In genomic region chr3:53592862-53593261, GRCh38 we compare ENCODE assay signal across 29 cellular contexts.
"Had no signal": no experiment of that assay in that cellular context is flagged by ENCODE, and none has a peak within 500 bp of the region (broad histone marks: within the 10 kb centered on the region; RNA-seq: fewer than 3 reads in every experiment).

No MANE protein-coding gene starts in this region.

- H3K27me3 ChIP-seq: brain microvascular endothelial cell, dorsolateral prefrontal cortex, esophagus squamous epithelium, gastroesophageal sphincter had no signal

- H3K36me3 Mint-ChIP-seq: activated naive CD8-positive, alpha-beta T cell had no signal

- H3K9me3 Mint-ChIP-seq: activated CD8-positive, alpha-beta T cell treated with anti-CD3 and anti-CD28 coated beads for 36 hours; activated T-cell treated with anti-CD3 and anti-CD28 coated beads, Interleukin-2, amount 50 U/mL, for 4 hours; activated T-helper 17 cell treated with anti-CD3 and anti-CD28 coated beads, Interleukin-2, amount 50 U/mL, for 72 hours; central memory CD8-positive, alpha-beta T cell; dendritic cell treated with granulocyte-macrophage colony-stimulating factor and Interleukin-4, amounts not matched to agents 40 ng/mL and 50 ng/mL, for 4 days; effector memory CD8-positive, alpha-beta T cell had no signal

- H3K4me3 ChIP-seq: coronary artery, dorsolateral prefrontal cortex, esophagus squamous epithelium, gastroesophageal sphincter had no signal

- FAIRE-seq: astrocyte, bronchial epithelial cell had no signal

- H3K9me3 ChIP-seq: esophagus squamous epithelium, gastroesophageal sphincter had no signal

- H3K27ac ChIP-seq: brain microvascular endothelial cell, coronary artery, dorsolateral prefrontal cortex, gastroesophageal sphincter had no signal

- ATAC-seq: activated CD8-positive, alpha-beta T cell treated with anti-CD3 and anti-CD28 coated beads for 36 hours; activated T-cell treated with anti-CD3 and anti-CD28 coated beads, Interleukin-2, amount 50 U/mL, for 4 hours; activated T-helper 17 cell treated with anti-CD3 and anti-CD28 coated beads, Interleukin-2, amount 50 U/mL, for 72 hours; effector memory CD8-positive, alpha-beta T cell; gastroesophageal sphincter had no signal

- H3K27ac Mint-ChIP-seq: activated CD8-positive, alpha-beta T cell treated with anti-CD3 and anti-CD28 coated beads for 36 hours; activated naive CD8-positive, alpha-beta T cell; activated T-helper 17 cell treated with anti-CD3 and anti-CD28 coated beads, Interleukin-2, amount 50 U/mL, for 72 hours; dendritic cell treated with granulocyte-macrophage colony-stimulating factor and Interleukin-4, amounts not matched to agents 40 ng/mL and 50 ng/mL, for 4 days; effector memory CD8-positive, alpha-beta T cell had no signal

- H3K4me1 ChIP-seq: esophagus squamous epithelium, gastroesophageal sphincter had no signal

- H3K4me1 Mint-ChIP-seq: activated T-helper 17 cell treated with anti-CD3 and anti-CD28 coated beads, Interleukin-2, amount 50 U/mL, for 72 hours; central memory CD8-positive, alpha-beta T cell had no signal

- H3K36me3 ChIP-seq: brain microvascular endothelial cell, esophagus squamous epithelium, gastroesophageal sphincter had no signal

- DNase-seq: activated CD4-positive, alpha-beta T cell treated with anti-CD3 and anti-CD28 coated beads for 1 hour; activated CD4-positive, alpha-beta T cell treated with anti-CD3 and anti-CD28 coated beads for 4 hours; activated CD4-positive, alpha-beta T cell treated with anti-CD3 and anti-CD28 coated beads, Interleukin-2, amount 50 U/mL, for 1 hour; activated CD4-positive, alpha-beta T cell treated with anti-CD3 and anti-CD28 coated beads, Interleukin-2, amount 50 U/mL, for 48 hours; activated CD8-positive, alpha-beta memory T cell treated with anti-CD3 and anti-CD28 coated beads for 24 hours; activated CD8-positive, alpha-beta T cell treated with anti-CD3 and anti-CD28 coated beads for 36 hours; activated effector memory CD4-positive, alpha-beta T cell treated with Interleukin-2 at 50 U/mL for 16 hours; activated gamma-delta T cell treated with Interleukin-2 at 50 U/mL for 16 hours; activated naive CD4-positive, alpha-beta T cell treated with anti-CD3 and anti-CD28 coated beads, Interleukin-2, amount 50 U/mL, for 16 hours; activated naive CD4-positive, alpha-beta T cell treated with Interleukin-2 at 50 U/mL for 16 hours; activated T-cell treated with anti-CD3 and anti-CD28 coated beads, Interleukin-2, amount 50 U/mL, for 4 hours; amniotic stem cell; anterior cingulate cortex; brain microvascular endothelial cell; dorsolateral prefrontal cortex; effector memory CD8-positive, alpha-beta T cell; erythroblast; esophagus squamous epithelium; foreskin melanocyte; head of caudate nucleus; T-helper 2 cell had no signal

- H3K4me3 Mint-ChIP-seq: activated CD8-positive, alpha-beta T cell treated with anti-CD3 and anti-CD28 coated beads for 36 hours; activated naive CD8-positive, alpha-beta T cell; activated T-cell treated with anti-CD3 and anti-CD28 coated beads, Interleukin-2, amount 50 U/mL, for 4 hours; activated T-helper 17 cell treated with anti-CD3 and anti-CD28 coated beads, Interleukin-2, amount 50 U/mL, for 72 hours; central memory CD8-positive, alpha-beta T cell; dendritic cell treated with granulocyte-macrophage colony-stimulating factor and Interleukin-4, amounts not matched to agents 40 ng/mL and 50 ng/mL, for 4 days; effector memory CD8-positive, alpha-beta T cell had no signal
